In genomic region chr1:12055259-12055658, GRCh38 we compare ENCODE assay signal across 30 cellular contexts. TPM values are rescaled to one million over a fixed set of nuclear protein-coding genes. Genes with fewer than 3 reads are reported as not detected.
"Had no signal": no experiment of that assay in that cellular context is flagged by ENCODE, and none has a peak within 500 bp of the region (broad histone marks: within the 10 kb centered on the region; RNA-seq: fewer than 3 reads in every experiment).

No MANE protein-coding gene starts in this region.

- H3K4me2 ChIP-seq: KMS-11 had no signal

- H3K27ac ChIP-seq: KMS-11, Peyer's patch, SK-N-MC had no signal

- H3K27me3 ChIP-seq: Peyer's patch had no signal

- ATAC-seq: activated naive CD8-positive, alpha-beta T cell treated with anti-CD3 and anti-CD28 coated beads, Interleukin-2, amount 50 U/mL, for 24 hours; PC-3; Right ventricle myocardium inferior had no signal

- H3K9me3 ChIP-seq: Peyer's patch had no signal

- H3K4me3 Mint-ChIP-seq: activated CD4-positive, alpha-beta T cell treated with anti-CD3 and anti-CD28 coated beads, Interleukin-2, amount 10 ng/mL, durations not matched to agents 24 days and 14 days; activated naive CD4-positive, alpha-beta T cell treated with anti-CD3 and anti-CD28 coated beads, Interleukin-2, amount 10 ng/mL, durations not matched to agents 7 days and 5 days; activated naive CD8-positive, alpha-beta T cell; activated naive CD8-positive, alpha-beta T cell treated with anti-CD3 and anti-CD28 coated beads, Interleukin-2, amount 50 U/mL, for 24 hours; activated T-cell treated with anti-CD3 and anti-CD28 coated beads, Interleukin-2, amount 50 U/mL, for 24 hours; brain; T-helper 2 cell treated with Interferon-gamma antibody and Interleukin-4, amounts not matched to agents 5 μg/mL and 100 μg/mL, for 36 hours had no signal

- DNase-seq: activated CD4-positive, alpha-beta T cell treated with anti-CD3 and anti-CD28 coated beads, Interleukin-2, amount 10 ng/mL, durations not matched to agents 24 days and 14 days; activated CD4-positive, alpha-beta T cell treated with anti-CD3 and anti-CD28 coated beads, Interleukin-2, amount 50 U/mL, for 4 hours; activated gamma-delta T cell treated with Interleukin-2 at 50 U/mL for 16 hours; activated naive CD4-positive, alpha-beta T cell treated with anti-CD3 and anti-CD28 coated beads, Interleukin-2, amount 10 ng/mL, durations not matched to agents 7 days and 5 days; activated naive CD8-positive, alpha-beta T cell treated with anti-CD3 and anti-CD28 coated beads, Interleukin-2, amount 50 U/mL, for 24 hours; activated T-cell treated with anti-CD3 and anti-CD28 coated beads, Interleukin-2, amount 50 U/mL, for 24 hours; anterior cingulate cortex; cerebellar nuclear complex; NCI-H1092 treated with DMSO at 0.1 percent for 48 hours; NCI-H1417; NCI-H146; NCI-H187; NCI-H2029 treated with DMSO at 0.1 percent for 48 hours; NCI-H2107; NCI-H2171; NCI-H510A; NCI-H526; NCI-H748 treated with DMSO at 0.1 percent for 48 hours; NK-92 treated with Interleukin-12 subunit alpha and Interleukin-12 subunit beta, amount 100 ng/mL, for 24 hours; PC-3; Peyer's patch; RPMI8226 had no signal

- H3K9me3 Mint-ChIP-seq: activated CD4-positive, alpha-beta T cell treated with anti-CD3 and anti-CD28 coated beads, Interleukin-2, amount 10 ng/mL, durations not matched to agents 24 days and 14 days; activated naive CD4-positive, alpha-beta T cell treated with anti-CD3 and anti-CD28 coated beads, Interleukin-2, amount 10 ng/mL, durations not matched to agents 7 days and 5 days; activated naive CD8-positive, alpha-beta T cell treated with anti-CD3 and anti-CD28 coated beads, Interleukin-2, amount 50 U/mL, for 24 hours; activated T-cell treated with anti-CD3 and anti-CD28 coated beads, Interleukin-2, amount 50 U/mL, for 24 hours; T-helper 2 cell treated with Interferon-gamma antibody and Interleukin-4, amounts not matched to agents 5 μg/mL and 100 μg/mL, for 36 hours had no signal

- H3K4me3 ChIP-seq: Peyer's patch, SK-N-MC had no signal

- H3K27ac Mint-ChIP-seq: activated CD4-positive, alpha-beta T cell treated with anti-CD3 and anti-CD28 coated beads, Interleukin-2, amount 10 ng/mL, durations not matched to agents 24 days and 14 days; activated naive CD4-positive, alpha-beta T cell treated with anti-CD3 and anti-CD28 coated beads, Interleukin-2, amount 10 ng/mL, durations not matched to agents 7 days and 5 days; activated naive CD8-positive, alpha-beta T cell; activated naive CD8-positive, alpha-beta T cell treated with anti-CD3 and anti-CD28 coated beads, Interleukin-2, amount 50 U/mL, for 24 hours; activated T-cell treated with anti-CD3 and anti-CD28 coated beads, Interleukin-2, amount 50 U/mL, for 24 hours; T-helper 2 cell treated with Interferon-gamma antibody and Interleukin-4, amounts not matched to agents 5 μg/mL and 100 μg/mL, for 36 hours had no signal

- H3K27me3 Mint-ChIP-seq: activated CD4-positive, alpha-beta T cell treated with anti-CD3 and anti-CD28 coated beads, Interleukin-2, amount 10 ng/mL, durations not matched to agents 24 days and 14 days; activated naive CD8-positive, alpha-beta T cell; activated T-cell treated with anti-CD3 and anti-CD28 coated beads, Interleukin-2, amount 50 U/mL, for 24 hours had no signal

- H3K9ac ChIP-seq: KMS-11 had no signal

- H3K36me3 ChIP-seq: Peyer's patch had no signal

- H3K36me3 Mint-ChIP-seq: activated naive CD4-positive, alpha-beta T cell treated with anti-CD3 and anti-CD28 coated beads, Interleukin-2, amount 10 ng/mL, durations not matched to agents 7 days and 5 days; activated naive CD8-positive, alpha-beta T cell; brain had no signal

RNA-seq across cellular contexts. Expression of gene TNFRSF8, which starts 7.8 kb away (rescaled TPM):
- total RNA-seq: bronchial epithelial cell, LHCN-M2, PC-3, Peyer's patch had no signal
